Comparison of ENCODE assay signal across 16 cellular contexts in genomic region chr3:43203022-43203421, GRCh38.
"Had no signal": no experiment of that assay in that cellular context is flagged by ENCODE, and none has a peak within 500 bp of the region (broad histone marks: within the 10 kb centered on the region; RNA-seq: fewer than 3 reads in every experiment).

No MANE protein-coding gene starts in this region.

- H3K9me3 ChIP-seq: uterus had no signal

- H3K4me3 ChIP-seq: tibial nerve, uterus had no signal

- H3K27me3 ChIP-seq: tibial nerve, uterus had no signal

- H3K36me3 ChIP-seq: tibial nerve, uterus had no signal

- H3K4me1 ChIP-seq: tibial nerve, uterus had no signal

- DNase-seq: activated CD4-positive, alpha-beta T cell treated with anti-CD3 and anti-CD28 coated beads for 36 hours; activated CD8-positive, alpha-beta T cell treated with anti-CD3 and anti-CD28 coated beads for 36 hours; activated naive CD4-positive, alpha-beta T cell treated with Interleukin-2 at 50 U/mL for 16 hours; activated naive CD8-positive, alpha-beta T cell treated with anti-CD3 and anti-CD28 coated beads, Interleukin-2, amount 10 ng/mL, durations not matched to agents 7 days and 5 days; activated T-cell treated with anti-CD3 and anti-CD28 coated beads, Interleukin-2, amount 50 U/mL, for 1 hour; anterior cingulate cortex; effector memory CD8-positive, alpha-beta T cell; immature natural killer cell; kidney glomerular epithelial cell; mesenchymal stem cell; naive thymus-derived CD8-positive, alpha-beta T cell; posterior cingulate gyrus; uterus had no signal

- H3K27ac ChIP-seq: tibial nerve, uterus had no signal

- ATAC-seq: activated CD4-positive, alpha-beta T cell treated with anti-CD3 and anti-CD28 coated beads for 36 hours; activated CD8-positive, alpha-beta T cell treated with anti-CD3 and anti-CD28 coated beads for 36 hours; activated T-helper 17 cell treated with anti-CD3 and anti-CD28 coated beads, Interleukin-2, amount 50 U/mL, for 72 hours; effector memory CD8-positive, alpha-beta T cell; naive thymus-derived CD8-positive, alpha-beta T cell; WTC11 had no signal
